In the genomic region with DNA sequence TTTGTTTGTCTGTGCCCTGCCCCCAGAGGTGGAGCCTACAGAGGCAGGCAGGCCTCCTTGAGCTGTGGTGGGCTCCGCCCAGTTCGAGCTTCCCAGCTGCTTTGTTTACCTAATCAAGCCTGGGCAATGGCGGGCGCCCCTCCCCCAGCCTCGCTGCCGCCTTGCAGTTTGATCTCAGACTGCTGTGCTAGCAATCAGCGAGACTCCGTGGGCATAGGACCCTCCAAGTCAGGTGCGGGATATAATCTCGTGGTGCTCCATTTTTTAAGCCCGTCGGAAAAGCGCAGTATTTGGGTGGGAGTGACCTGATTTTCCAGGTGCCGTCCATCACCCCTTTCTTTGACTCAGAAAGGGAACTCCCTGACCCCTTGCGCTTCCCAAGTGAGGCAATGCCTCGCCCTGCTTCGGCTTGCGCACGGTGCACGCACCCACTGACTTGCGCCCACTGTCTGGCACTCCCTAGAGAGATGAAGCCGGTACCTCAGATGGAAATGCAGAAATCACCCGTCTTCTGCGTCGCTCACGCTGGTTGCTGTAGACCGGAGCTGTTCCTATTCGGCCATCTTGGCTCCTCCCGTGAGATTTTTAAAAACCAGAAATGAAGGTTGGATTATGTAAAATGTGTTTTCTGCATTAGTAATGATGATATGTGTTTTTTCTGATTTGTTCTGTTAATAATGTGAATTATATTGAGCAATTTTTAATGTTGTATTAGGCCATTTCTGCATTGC, we compare ENCODE assay signal across 9 cellular contexts. TPM values are rescaled to one million over a fixed set of nuclear protein-coding genes. Genes with fewer than 3 reads are reported as not detected.
"Had no signal": no experiment of that assay in that cellular context is flagged by ENCODE, and none has a peak within 500 bp of the region (broad histone marks: within the 10 kb centered on the region; RNA-seq: fewer than 3 reads in every experiment).

No MANE protein-coding gene starts in this region.

RNA-seq across cellular contexts. Expression of a gene that starts 59.7 kb away (rescaled TPM):
- total RNA-seq: activated CD4-positive, alpha-beta T cell treated with anti-CD3 and anti-CD28 coated beads, Interleukin-2, amount 10 ng/mL, durations not matched to agents 24 days and 14 days; activated CD8-positive, alpha-beta memory T cell treated with anti-CD3 and anti-CD28 coated beads for 36 hours; activated CD8-positive, alpha-beta T cell treated with anti-CD3 and anti-CD28 coated beads for 36 hours; activated naive CD8-positive, alpha-beta T cell treated with anti-CD3 and anti-CD28 coated beads for 36 hours; activated T-cell treated with anti-CD3 and anti-CD28 coated beads, Interleukin-2, amount 50 U/mL, for 72 hours; activated T-helper 17 cell treated with anti-CD3 and anti-CD28 coated beads, Interleukin-2, amount 50 U/mL, for 72 hours; LHCN-M2; T-helper 1 cell treated with Interleukin-12 subunit alpha and Interleukin-12 subunit beta and Interleukin-4 antibody, amounts not matched to agents 30 ng/mL and 1 ng/mL, for 36 hours; T-helper 2 cell treated with Interferon-gamma antibody and Interleukin-4, amounts not matched to agents 100 ng/mL and 5 ng/mL, for 36 hours had no signal
